24 cellular contexts compared by ENCODE assay signal in the genomic region with DNA sequence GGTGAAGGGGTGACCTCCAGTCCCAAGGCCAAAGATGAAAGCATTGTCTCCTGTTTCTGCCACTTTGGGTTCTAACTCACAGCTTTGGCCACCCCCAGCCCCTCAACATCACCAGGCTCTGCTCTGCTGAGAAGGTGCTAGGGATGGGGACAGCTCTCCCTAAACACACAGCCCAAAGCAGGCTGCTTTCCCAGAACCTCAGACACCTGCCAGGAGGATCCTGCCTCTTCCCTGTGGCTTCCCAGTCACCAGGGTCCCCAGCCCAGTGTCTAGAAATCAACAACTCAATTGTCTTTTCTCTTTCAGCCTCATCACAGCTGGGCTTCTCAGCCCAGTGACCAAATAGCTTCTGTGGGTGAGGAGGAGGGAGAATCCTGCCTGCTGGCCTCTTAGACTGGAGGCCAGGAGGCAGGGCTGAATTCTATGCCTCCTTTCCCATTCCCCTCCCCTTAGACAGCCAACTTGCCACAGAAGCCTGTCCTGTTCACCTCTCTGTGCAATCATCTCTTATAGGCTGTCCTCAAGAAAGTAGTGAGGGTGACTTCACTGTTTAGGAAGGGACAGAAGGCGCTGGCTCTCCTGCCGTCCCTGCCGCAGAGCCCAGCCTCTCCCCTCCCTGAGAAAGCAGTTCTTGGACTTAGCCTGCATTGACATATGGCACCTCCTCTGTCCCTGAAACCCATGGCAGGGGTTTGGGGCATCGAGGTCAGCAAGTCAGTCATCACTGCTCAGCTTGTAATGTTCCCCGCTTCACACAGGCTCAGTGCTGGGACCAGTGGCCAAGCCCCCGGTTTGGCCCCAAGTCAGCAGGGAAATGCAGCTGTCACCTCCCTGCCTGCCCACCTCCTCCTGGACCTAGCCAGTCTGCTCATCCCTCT. TPM values are rescaled to one million over a fixed set of nuclear protein-coding genes. Genes with fewer than 3 reads are reported as not detected.
A peak's percentile ranks its signal among the peaks of the same experiment; 100 is the strongest.
DNase-seq lines count a peak whose midpoint lies in the region; ATAC-seq, FAIRE-seq and TF ChIP-seq lines count a peak whose summit lies in the region.
"Had no signal": no experiment of that assay in that cellular context is flagged by ENCODE, and none has a peak within 500 bp of the region (broad histone marks: within the 10 kb centered on the region; RNA-seq: fewer than 3 reads in every experiment).

No MANE protein-coding gene starts in this region.

- H3K79me2 ChIP-seq in GM12878 (ENCODE audit: control insufficient read depth, insufficient read depth, low read length) (no peaks in the 10 kb centered on the region), neural progenitor cell (ENCODE audit: low read depth) (no peaks in the 10 kb centered on the region)

- intact Hi-C loops in GM12878 (cut with micrococcal nuclease; ENCODE audit: unreplicated experiment) = no loop called here

- in situ Hi-C loops in GM12878 (cut with MboI) = no loop called here

- no peak for TF ChIP-seq POLR2A in GM12878 (IDR thresholded peaks at IDR 0.05; ENCODE audit: low read depth, low read length)

- no peak for TF ChIP-seq EP300 in GM12878 (IDR thresholded peaks at IDR 0.05; ENCODE audit: borderline replicate concordance in 1 of 2, control insufficient read depth in 1 of 2, low read depth in 2 of 2, low read length in 2 of 2)

- H3K9ac ChIP-seq in GM12878 (ENCODE audit: control insufficient read depth, insufficient read depth, low read length) (no peak overlapping the region), neural progenitor cell (no peak overlapping the region)
- H3K9ac ChIP-seq: BLaER1 treated with 17β-estradiol and CSF1 and Interleukin-3, amounts not matched to agents 10 nM and 100 nM had no signal

- peaks cover 61% of the 10 kb centered on the region for H3K4me1 Mint-ChIP-seq in neural progenitor cell
- peaks cover 9% of the 10 kb centered on the region for H3K4me1 Mint-ChIP-seq in activated naive CD4-positive, alpha-beta T cell treated with anti-CD3 and anti-CD28 coated beads, Interleukin-2, amount 10 ng/mL, durations not matched to agents 7 days and 5 days
- peaks cover 6% of the 10 kb centered on the region for H3K4me1 Mint-ChIP-seq in activated T-helper 17 cell treated with anti-CD3 and anti-CD28 coated beads, Interleukin-2, amount 50 U/mL, for 72 hours

- SMC1A ChIA-PET in GM12878 (lab: Charles Lee; ENCODE audit: uncharacterized antibody, unreplicated experiment) = interaction anchor here (1.0 to 1.4 kb wide), 4 partner anchors 12 to 170 kb away, joined by 3 to 5 read pairs (median 4); no protein-coding TSS in a partner anchor

- TF ChIP-seq CTCF in GM12878 (IDR thresholded peaks at IDR 0.05 in 2 of 3, conservative IDR thresholded peaks at IDR 0.05 in 1 of 3; ENCODE audit: control insufficient read depth in 2 of 3, extremely low read depth in 1 of 3, insufficient read depth in 1 of 3, low read depth in 3 of 3, low read length in 3 of 3) (no peak), neural progenitor cell (IDR thresholded peaks at IDR 0.05) (no peak)

- no peaks in the 10 kb centered on the region for H3K9me3 Mint-ChIP-seq in neural progenitor cell
- no peaks in the 10 kb centered on the region for H3K9me3 Mint-ChIP-seq in activated naive CD4-positive, alpha-beta T cell treated with anti-CD3 and anti-CD28 coated beads, Interleukin-2, amount 10 ng/mL, durations not matched to agents 7 days and 5 days
- H3K9me3 Mint-ChIP-seq in activated T-helper 17 cell treated with anti-CD3 and anti-CD28 coated beads, Interleukin-2, amount 50 U/mL, for 72 hours = no peaks in the 10 kb centered on the region
- H3K9me3 Mint-ChIP-seq: CD8-positive, alpha-beta T cell had no signal

- no peak overlapping the region for H2AFZ ChIP-seq in GM12878 (ENCODE audit: control insufficient read depth, low read depth, low read length)
- no peak overlapping the region for H2AFZ ChIP-seq in neural progenitor cell (replicated peaks)

- DNase-seq in H7 (peak; percentile 55), GM12878 (ENCODE audit: low read depth, low spot score) (no peak), neural progenitor cell (ENCODE audit: low spot score) (no peak), superior temporal gyrus (ENCODE audit: extremely low spot score) (peak; percentile 5), putamen (ENCODE audit: low spot score) (no peak)
- no peak for DNase-seq in activated naive CD4-positive, alpha-beta T cell treated with anti-CD3 and anti-CD28 coated beads, Interleukin-2, amount 10 ng/mL, durations not matched to agents 7 days and 5 days
- DNase-seq: CD8-positive, alpha-beta T cell; DND-41; Karpas-422; MV-4-11; NCI-H1105 treated with DMSO at 0.1 percent for 48 hours; NCI-H2081; NCI-H2171; NCI-H524 treated with DMSO at 0.1 percent for 48 hours; NCI-H82 had no signal

- no peaks in the 10 kb centered on the region for H3K36me3 Mint-ChIP-seq in neural progenitor cell
- H3K36me3 Mint-ChIP-seq in activated naive CD4-positive, alpha-beta T cell treated with anti-CD3 and anti-CD28 coated beads, Interleukin-2, amount 10 ng/mL, durations not matched to agents 7 days and 5 days = no peaks in the 10 kb centered on the region
- H3K36me3 Mint-ChIP-seq in activated T-helper 17 cell treated with anti-CD3 and anti-CD28 coated beads, Interleukin-2, amount 50 U/mL, for 72 hours (ENCODE audit: low read depth) = peaks cover 14% of the 10 kb centered on the region
- H3K36me3 Mint-ChIP-seq: CD8-positive, alpha-beta T cell had no signal

- H3K4me1 ChIP-seq in GM12878 (ENCODE audit: control insufficient read depth, insufficient read depth, low read length) (peaks cover 6% of the 10 kb centered on the region), neural progenitor cell (peaks cover 67% of the 10 kb centered on the region)
- H3K4me1 ChIP-seq: BLaER1 treated with 17β-estradiol and CSF1 and Interleukin-3, amounts not matched to agents 10 nM and 100 nM; SJSA1 had no signal

- H3K27me3 Mint-ChIP-seq in neural progenitor cell (ENCODE audit: insufficient read depth, low read depth) = peaks cover 60% of the 10 kb centered on the region
- H3K27me3 Mint-ChIP-seq in activated naive CD4-positive, alpha-beta T cell treated with anti-CD3 and anti-CD28 coated beads, Interleukin-2, amount 10 ng/mL, durations not matched to agents 7 days and 5 days = peaks cover 94% of the 10 kb centered on the region
- H3K27me3 Mint-ChIP-seq in activated T-helper 17 cell treated with anti-CD3 and anti-CD28 coated beads, Interleukin-2, amount 50 U/mL, for 72 hours = peaks cover 49% of the 10 kb centered on the region

- H3K4me3 ChIP-seq in H7 (ENCODE audit: insufficient read depth, low read depth, low read length) (no peak overlapping the region), GM12878 (no peak overlapping the region), neural progenitor cell (no peak overlapping the region)
- H3K4me3 ChIP-seq: BLaER1 treated with 17β-estradiol and CSF1 and Interleukin-3, amounts not matched to agents 10 nM and 100 nM; Peyer's patch; SJSA1 had no signal

- H3K9me3 ChIP-seq in GM12878 (replicated peaks; ENCODE audit: control insufficient read depth, insufficient read depth, low read length) (no peaks in the 10 kb centered on the region), neural progenitor cell (ENCODE audit: low read depth) (no peaks in the 10 kb centered on the region)
- H3K9me3 ChIP-seq: BLaER1 treated with 17β-estradiol and CSF1 and Interleukin-3, amounts not matched to agents 10 nM and 100 nM; Peyer's patch; SJSA1 had no signal

- RAD21 ChIA-PET in GM12878 (lab: Charles Lee; ENCODE audit: unreplicated experiment) = interaction anchor here (1.5 to 2.5 kb wide), 2 partner anchors 67 to 169 kb away, joined by 3 to 14 read pairs; no protein-coding TSS in a partner anchor

- H3K27ac ChIP-seq in GM12878 (ENCODE audit: control insufficient read depth, insufficient read depth) = no peak overlapping the region
- H3K27ac ChIP-seq in neural progenitor cell = no peak overlapping the region
- H3K27ac ChIP-seq: BLaER1 treated with 17β-estradiol and CSF1 and Interleukin-3, amounts not matched to agents 10 nM and 100 nM; Peyer's patch; SJSA1 had no signal

- peaks cover 58% of the 10 kb centered on the region for H3F3A ChIP-seq in neural progenitor cell (ENCODE audit: low read depth)

- H4K20me1 ChIP-seq in GM12878 (ENCODE audit: control insufficient read depth, insufficient read depth) = no peaks in the 10 kb centered on the region
- H4K20me1 ChIP-seq in neural progenitor cell (ENCODE audit: low read depth) = peaks cover 4% of the 10 kb centered on the region

- no TSS peak for BruUV-seq in GM12878 (replicated peaks; lab: Mats Ljungman, UMichigan)

- H3K27ac Mint-ChIP-seq in neural progenitor cell = peak overlapping the region; percentile 42
- H3K27ac Mint-ChIP-seq in activated naive CD4-positive, alpha-beta T cell treated with anti-CD3 and anti-CD28 coated beads, Interleukin-2, amount 10 ng/mL, durations not matched to agents 7 days and 5 days = no peak overlapping the region
- no peak overlapping the region for H3K27ac Mint-ChIP-seq in activated T-helper 17 cell treated with anti-CD3 and anti-CD28 coated beads, Interleukin-2, amount 50 U/mL, for 72 hours
- H3K27ac Mint-ChIP-seq: CD8-positive, alpha-beta T cell had no signal

- H3K4me3 Mint-ChIP-seq in neural progenitor cell = no peak overlapping the region
- H3K4me3 Mint-ChIP-seq in activated naive CD4-positive, alpha-beta T cell treated with anti-CD3 and anti-CD28 coated beads, Interleukin-2, amount 10 ng/mL, durations not matched to agents 7 days and 5 days = no peak overlapping the region
- no peak overlapping the region for H3K4me3 Mint-ChIP-seq in activated T-helper 17 cell treated with anti-CD3 and anti-CD28 coated beads, Interleukin-2, amount 50 U/mL, for 72 hours
- H3K4me3 Mint-ChIP-seq: CD8-positive, alpha-beta T cell had no signal

- POLR2A ChIA-PET in GM12878 (lab: Charles Lee) = no interaction called here

- WGBS in GM12878 (ENCODE audit: insufficient coverage, insufficient replicate concordance, low lambda C conversion rate, missing lambda C conversion rate) = 75% methylated on average over 6 of the region's 6 CpGs

- no peak for FAIRE-seq in GM12878 (lab: Jason Lieb, UNC)
- FAIRE-seq: GM12892, GM18507, GM19239 had no signal

- H3K36me3 ChIP-seq in H7 (replicated peaks; ENCODE audit: control insufficient read depth, insufficient read depth, low read length) = no peaks in the 10 kb centered on the region
- no peaks in the 10 kb centered on the region for H3K36me3 ChIP-seq in GM12878 (ENCODE audit: control insufficient read depth in 2 of 2, insufficient read depth in 2 of 2, low read length in 1 of 2)
- no peaks in the 10 kb centered on the region for H3K36me3 ChIP-seq in neural progenitor cell
- H3K36me3 ChIP-seq: Peyer's patch, SJSA1 had no signal

- H3K4me2 ChIP-seq in GM12878 (ENCODE audit: control insufficient read depth, insufficient read depth) = no peak overlapping the region
- H3K4me2 ChIP-seq in neural progenitor cell = peak overlapping the region; percentile 90
- H3K4me2 ChIP-seq: BLaER1 treated with 17β-estradiol and CSF1 and Interleukin-3, amounts not matched to agents 10 nM and 100 nM had no signal

- no peak for TF ChIP-seq RAD21 in GM12878 (IDR thresholded peaks at IDR 0.05; ENCODE audit: insufficient read depth, low read depth, low read length)

- no peak for ATAC-seq in GM12878
- no peak for ATAC-seq in activated T-helper 17 cell treated with anti-CD3 and anti-CD28 coated beads, Interleukin-2, amount 50 U/mL, for 72 hours (replicated peaks)
- ATAC-seq: CD8-positive, alpha-beta T cell had no signal

- CTCF ChIA-PET in GM12878 (lab: Yijun Ruan, JAX) = interaction anchor here (1.5 to 2.2 kb wide), 3 partner anchors 9 to 170 kb away, joined by 4 to 10 read pairs (median 10); no protein-coding TSS in a partner anchor
- CTCF ChIA-PET in activated naive CD4-positive, alpha-beta T cell treated with anti-CD3 and anti-CD28 coated beads, Interleukin-2, amount 10 ng/mL, durations not matched to agents 7 days and 5 days (lab: Charles Lee) = interaction anchor here (0.6 to 4.0 kb wide), 5 partner anchors 10 to 191 kb away, joined by 3 to 26 read pairs (median 3); a partner anchor contains a TSS

- H3K27me3 ChIP-seq in H7 (ENCODE audit: control insufficient read depth, insufficient read depth, low read length) = peaks cover 43% of the 10 kb centered on the region
- peaks cover 13 to 20% of the 10 kb centered on the region in 2 experiments; a peak in 3 of 4 replicates for H3K27me3 ChIP-seq in GM12878 (replicated peaks in 1 of 2; ENCODE audit: control insufficient read depth in 2 of 2, insufficient read depth in 2 of 2, low read length in 1 of 2)
- H3K27me3 ChIP-seq in neural progenitor cell = peaks cover 52% of the 10 kb centered on the region

RNA-seq across cellular contexts. Expression of a gene that starts 3.7 kb away (rescaled TPM):
- total RNA-seq in H7 (2014; rRNA removed; shearing (Covaris generic)) = 43.0 and 59.8 TPM in 2 replicates
- total RNA-seq in GM12878 (2013; cell fraction: nucleolus; rRNA removed) = not detected in 2 replicates
- not detected in 2 replicates for total RNA-seq in GM12878 (2014; rRNA removed)
- total RNA-seq in GM12878 (2014; rRNA removed; fragmentation: Illumina TruSeq; extraction: Trizol) = not detected in 2 replicates
- not detected in 2 replicates for total RNA-seq in GM12878 (2021)
- not detected for polyA plus RNA-seq in GM12878 (2011; ENCODE audit: low read depth)
- 0.08 TPM in 1 of 2 replicates, not detected in the other for polyA plus RNA-seq in GM12878 (2011; rRNA removed)
- polyA plus RNA-seq in GM12878 (2011; cell fraction: cytosol; rRNA removed) = 0.15 and 0.19 TPM in 2 replicates
- polyA plus RNA-seq in GM12878 (2011; cell fraction: nucleus; rRNA removed) = 0.85 TPM in 2 replicates
- polyA plus RNA-seq in GM12878 (2012) = not detected in 2 replicates
- not detected in 2 replicates for polyA plus RNA-seq in GM12878 (2014; fragmentation: Illumina TruSeq; extraction: Trizol)
- not detected for polyA plus RNA-seq in GM12878 (2014; fragmentation: Nextera tagmentation; extraction: Ambion mirVana)
- polyA plus RNA-seq in GM12878 (2014; rRNA removed) = 0.17 TPM in 1 of 2 replicates, not detected in the other
- polyA plus RNA-seq in GM12878 (2016; fragmentation: Nextera tagmentation; extraction: Ambion mirVana) = under 1 TPM in 1 of 2 experiments, not detected in 1; 0.43 TPM
- 0.26 TPM in 1 of 2 replicates, not detected in the other for polyA minus RNA-seq in GM12878 (2011; rRNA and poly(A)+ RNA removed)
- not detected in 2 replicates for polyA minus RNA-seq in GM12878 (2011; cell fraction: cytosol; rRNA and poly(A)+ RNA removed)
- polyA minus RNA-seq in GM12878 (2011; cell fraction: nucleus; rRNA and poly(A)+ RNA removed) = not detected in 2 replicates
- total RNA-seq in neural progenitor cell (ENCODE audit: low replicate concordance) = 17.6 and 32.2 TPM in 2 replicates
- total RNA-seq in activated T-helper 17 cell treated with anti-CD3 and anti-CD28 coated beads, Interleukin-2, amount 50 U/mL, for 72 hours = not detected
- total RNA-seq: CD8-positive, alpha-beta T cell; H4; M059J; Peyer's patch; SJSA1 had no signal

RNA-seq across cellular contexts. Expression of a gene that starts 11.0 kb away (rescaled TPM):
- total RNA-seq in H7 (2014; rRNA removed; shearing (Covaris generic)) = 332 and 360 TPM in 2 replicates
- total RNA-seq in GM12878 (2013; cell fraction: nucleolus; rRNA removed) = 6.9 and 11.1 TPM in 2 replicates
- total RNA-seq in GM12878 (2014; rRNA removed) (146 and 149 TPM in 2 replicates), GM12878 (2014; rRNA removed; fragmentation: Illumina TruSeq; extraction: Trizol) (102 and 106 TPM in 2 replicates), GM12878 (2021) (113 and 118 TPM in 2 replicates), neural progenitor cell (ENCODE audit: low replicate concordance) (93.1 and 149 TPM in 2 replicates)
- 16.8 TPM for polyA plus RNA-seq in GM12878 (2011; ENCODE audit: low read depth)
- polyA plus RNA-seq in GM12878 (2011; rRNA removed) (39.6 and 84.5 TPM in 2 replicates), GM12878 (2014; fragmentation: Illumina TruSeq; extraction: Trizol) (78.2 and 171 TPM in 2 replicates), GM12878 (2014; fragmentation: Nextera tagmentation; extraction: Ambion mirVana) (10 to 100 TPM; 19.7 to 49.6 TPM), GM12878 (2014; rRNA removed) (127 and 145 TPM in 2 replicates), GM12878 (2016; fragmentation: Nextera tagmentation; extraction: Ambion mirVana) (10 to 100 TPM; 13.0 to 13.2 TPM)
- polyA plus RNA-seq in GM12878 (2011; cell fraction: cytosol; rRNA removed) = 149 and 172 TPM in 2 replicates
- 69.2 and 88.2 TPM in 2 replicates for polyA plus RNA-seq in GM12878 (2011; cell fraction: nucleus; rRNA removed)
- 54.8 and 56.4 TPM in 2 replicates for polyA plus RNA-seq in GM12878 (2012)
- 38.4 and 70.9 TPM in 2 replicates for polyA minus RNA-seq in GM12878 (2011; rRNA and poly(A)+ RNA removed)
- 14.9 and 23.0 TPM in 2 replicates for polyA minus RNA-seq in GM12878 (2011; cell fraction: cytosol; rRNA and poly(A)+ RNA removed)
- polyA minus RNA-seq in GM12878 (2011; cell fraction: nucleus; rRNA and poly(A)+ RNA removed) = 6.9 and 9.1 TPM in 2 replicates
- total RNA-seq in activated T-helper 17 cell treated with anti-CD3 and anti-CD28 coated beads, Interleukin-2, amount 50 U/mL, for 72 hours = 100 to 1,000 TPM in 1 of 2 donors, 10 to 100 TPM in 1; 72.6 to 162 TPM

RNA-seq across cellular contexts. Expression of a gene that starts 46.0 kb away (rescaled TPM):
- 56.3 and 96.7 TPM in 2 replicates for total RNA-seq in H7 (2014; rRNA removed; shearing (Covaris generic))
- 764 and 795 TPM in 2 replicates for total RNA-seq in GM12878 (2013; cell fraction: nucleolus; rRNA removed)
- total RNA-seq in GM12878 (2014; rRNA removed) (82.5 and 101 TPM in 2 replicates), GM12878 (2014; rRNA removed; fragmentation: Illumina TruSeq; extraction: Trizol) (107 and 115 TPM in 2 replicates), GM12878 (2021) (75.1 and 87.8 TPM in 2 replicates), neural progenitor cell (ENCODE audit: low replicate concordance) (197 and 275 TPM in 2 replicates)
- 114 TPM for polyA plus RNA-seq in GM12878 (2011; ENCODE audit: low read depth)
- polyA plus RNA-seq in GM12878 (2011; rRNA removed) (145 and 214 TPM in 2 replicates), GM12878 (2014; fragmentation: Illumina TruSeq; extraction: Trizol) (111 and 154 TPM in 2 replicates), GM12878 (2014; fragmentation: Nextera tagmentation; extraction: Ambion mirVana) (10 to 100 TPM; 23.0 to 28.3 TPM), GM12878 (2014; rRNA removed) (81.0 and 90.3 TPM in 2 replicates), GM12878 (2016; fragmentation: Nextera tagmentation; extraction: Ambion mirVana) (10 to 100 TPM; 54.3 to 57.9 TPM)
- polyA plus RNA-seq in GM12878 (2011; cell fraction: cytosol; rRNA removed) = 40.0 and 48.8 TPM in 2 replicates
- 145 and 164 TPM in 2 replicates for polyA plus RNA-seq in GM12878 (2011; cell fraction: nucleus; rRNA removed)
- polyA plus RNA-seq in GM12878 (2012) = 134 and 139 TPM in 2 replicates
- polyA minus RNA-seq in GM12878 (2011; rRNA and poly(A)+ RNA removed) = 82.2 and 106 TPM in 2 replicates
- polyA minus RNA-seq in GM12878 (2011; cell fraction: cytosol; rRNA and poly(A)+ RNA removed) = 43.4 and 46.9 TPM in 2 replicates
- 57.9 and 58.9 TPM in 2 replicates for polyA minus RNA-seq in GM12878 (2011; cell fraction: nucleus; rRNA and poly(A)+ RNA removed)
- 100 to 1,000 TPM; 119 to 291 TPM for total RNA-seq in activated T-helper 17 cell treated with anti-CD3 and anti-CD28 coated beads, Interleukin-2, amount 50 U/mL, for 72 hours

Comparison
In these comparisons a context has a peak if more than half of its experiments do, and no peak if none do; other contexts are left out.
1. DNase-seq: peak in H7 (single experiment) and superior temporal gyrus (single experiment); none in GM12878 (single experiment), neural progenitor cell (single experiment), activated naive CD4-positive, alpha-beta T cell treated with anti-CD3 and anti-CD28 coated beads, Interleukin-2, amount 10 ng/mL, durations not matched to agents 7 days and 5 days (single experiment) and putamen (single experiment).
2. RNA of a gene that starts 3.7 kb away (total RNA-seq): 43.0 to 59.8 TPM in H7 and 17.6 to 32.2 TPM in neural progenitor cell; not detected in activated T-helper 17 cell treated with anti-CD3 and anti-CD28 coated beads, Interleukin-2, amount 50 U/mL, for 72 hours and not detected in GM12878; every median in the first group is over 10 times any median in the second.